ENCODE assay signal across 1 cellular context in the genomic region with DNA sequence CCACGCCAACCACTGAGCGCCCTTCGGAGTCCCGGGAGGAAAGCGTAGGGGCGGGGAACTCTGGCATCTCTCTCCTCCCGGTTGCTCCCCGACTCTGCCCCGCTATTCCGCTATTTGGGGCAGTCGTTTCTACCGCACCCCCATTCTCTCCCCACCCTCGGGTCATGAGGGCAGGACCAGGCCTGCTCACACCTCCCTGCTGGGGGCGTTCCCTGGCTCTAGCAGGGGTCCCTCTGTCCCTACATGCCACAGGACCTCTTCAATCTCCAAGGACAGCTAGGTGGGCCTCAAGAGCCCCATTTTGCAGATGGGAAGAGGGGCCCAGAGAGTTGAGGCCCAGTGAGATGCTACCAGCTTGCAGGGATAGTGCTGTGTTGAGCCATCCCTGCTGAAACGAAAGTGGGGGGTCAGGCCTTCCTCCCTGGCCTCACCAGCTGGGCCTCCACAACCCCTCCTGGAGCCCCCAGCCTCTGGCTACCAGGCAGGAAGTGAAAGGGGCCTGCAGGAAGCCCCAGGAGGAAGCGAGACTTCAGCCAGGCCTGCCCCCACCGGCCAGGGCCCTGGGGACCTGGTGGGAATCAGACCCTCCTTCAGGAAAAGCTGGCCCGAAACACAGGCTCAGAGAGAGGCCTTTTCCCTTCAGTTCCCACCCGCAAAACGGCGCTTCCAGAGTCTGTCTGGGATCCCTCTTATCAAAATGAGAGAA.
TF ChIP-seq lines count a peak whose summit lies in the region.

No MANE protein-coding gene starts in this region.

TF ChIP-seq in HEK293, 187 proteins besides CTCF, POLR2A, EP300 and RAD21 (continued from another document):
- TF ChIP-seq, protein P1, sequence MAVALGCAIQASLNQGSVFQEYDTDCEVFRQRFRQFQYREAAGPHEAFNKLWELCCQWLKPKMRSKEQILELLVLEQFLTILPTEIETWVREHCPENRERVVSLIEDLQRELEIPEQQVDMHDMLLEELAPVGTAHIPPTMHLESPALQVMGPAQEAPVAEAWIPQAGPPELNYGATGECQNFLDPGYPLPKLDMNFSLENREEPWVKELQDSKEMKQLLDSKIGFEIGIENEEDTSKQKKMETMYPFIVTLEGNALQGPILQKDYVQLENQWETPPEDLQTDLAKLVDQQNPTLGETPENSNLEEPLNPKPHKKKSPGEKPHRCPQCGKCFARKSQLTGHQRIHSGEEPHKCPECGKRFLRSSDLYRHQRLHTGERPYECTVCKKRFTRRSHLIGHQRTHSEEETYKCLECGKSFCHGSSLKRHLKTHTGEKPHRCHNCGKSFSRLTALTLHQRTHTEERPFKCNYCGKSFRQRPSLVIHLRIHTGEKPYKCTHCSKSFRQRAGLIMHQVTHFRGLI (tag by site-specific recombination; IDR thresholded peaks at IDR 0.05): no peak
- TF ChIP-seq IKZF3 (tag by site-specific recombination; IDR thresholded peaks at IDR 0.05) (no peak), ZNF37A (tag by site-specific recombination; IDR thresholded peaks at IDR 0.05) (no peak), SP2 (tag by site-specific recombination; IDR thresholded peaks at IDR 0.05) (0 out of 2 replicates have a peak, but pooled peaks have one; percentile 4), BCL11B (tag by site-specific recombination; IDR thresholded peaks at IDR 0.05; ENCODE audit: low read depth) (no peak), GLIS2 (tag by site-specific recombination; IDR thresholded peaks at IDR 0.05) (peak; percentile 24; the same call in 1 of the 2 replicates)
TF ChIP-seq in HEK293: peak in this region for 3.
